ENCODE assay signal across 13 cellular contexts in the genomic region with DNA sequence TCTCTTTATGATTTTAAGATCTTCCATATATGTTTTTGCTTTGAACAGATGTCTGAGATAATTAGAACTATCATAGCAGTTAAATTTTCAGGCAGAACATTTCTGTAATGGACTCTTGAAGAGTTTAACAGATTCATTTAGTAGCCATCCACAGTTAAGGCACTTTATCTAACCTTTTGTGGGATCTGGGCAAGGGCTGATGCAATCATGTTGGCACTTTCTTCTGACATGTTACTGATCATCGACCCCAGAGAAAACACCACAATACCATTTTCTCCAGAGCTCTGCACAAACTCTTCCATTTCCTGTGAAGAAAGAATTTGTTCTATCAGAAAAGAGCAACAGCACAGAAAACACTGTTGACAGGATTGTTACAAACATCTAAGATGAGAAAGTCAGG. TPM values are rescaled to one million over a fixed set of nuclear protein-coding genes. Genes with fewer than 3 reads are reported as not detected.
"Had no signal": no experiment of that assay in that cellular context is flagged by ENCODE, and none has a peak within 500 bp of the region (broad histone marks: within the 10 kb centered on the region; RNA-seq: fewer than 3 reads in every experiment).

No MANE protein-coding gene starts in this region.

RNA-seq across cellular contexts. Expression of a gene that starts 15.8 kb away (rescaled TPM):
- total RNA-seq: activated CD4-positive, alpha-beta memory T cell treated with anti-CD3 and anti-CD28 coated beads for 36 hours; activated CD4-positive, alpha-beta T cell treated with anti-CD3 and anti-CD28 coated beads, Interleukin-2, amount 10 ng/mL, durations not matched to agents 24 days and 14 days; activated CD8-positive, alpha-beta memory T cell treated with anti-CD3 and anti-CD28 coated beads for 36 hours; activated CD8-positive, alpha-beta T cell treated with anti-CD3 and anti-CD28 coated beads for 36 hours; activated naive CD4-positive, alpha-beta T cell treated with anti-CD3 and anti-CD28 coated beads for 36 hours; activated naive CD4-positive, alpha-beta T cell treated with anti-CD3 and anti-CD28 coated beads, Interleukin-2, amount 50 U/mL, for 72 hours; activated naive CD8-positive, alpha-beta T cell treated with anti-CD3 and anti-CD28 coated beads for 36 hours; activated T-cell treated with anti-CD3 and anti-CD28 coated beads, Interleukin-2, amount 50 U/mL, for 72 hours; activated T-helper 1 cell treated with anti-CD3 and anti-CD28 coated beads, Interleukin-12 subunit alpha, Interleukin-12 subunit beta, Interleukin-2, Interleukin-4 antibody, amounts not matched to agents 30 ng/mL and 10 ng/mL and 1 ng/mL, durations not matched to agents 14 hours and 24 hours and 36 hours; activated T-helper 17 cell treated with anti-CD3 and anti-CD28 coated beads, Interleukin-2, amount 50 U/mL, for 72 hours; aorta; cardiac septum; cerebellum had no signal
